7 cellular contexts compared by ENCODE assay signal in the genomic region with DNA sequence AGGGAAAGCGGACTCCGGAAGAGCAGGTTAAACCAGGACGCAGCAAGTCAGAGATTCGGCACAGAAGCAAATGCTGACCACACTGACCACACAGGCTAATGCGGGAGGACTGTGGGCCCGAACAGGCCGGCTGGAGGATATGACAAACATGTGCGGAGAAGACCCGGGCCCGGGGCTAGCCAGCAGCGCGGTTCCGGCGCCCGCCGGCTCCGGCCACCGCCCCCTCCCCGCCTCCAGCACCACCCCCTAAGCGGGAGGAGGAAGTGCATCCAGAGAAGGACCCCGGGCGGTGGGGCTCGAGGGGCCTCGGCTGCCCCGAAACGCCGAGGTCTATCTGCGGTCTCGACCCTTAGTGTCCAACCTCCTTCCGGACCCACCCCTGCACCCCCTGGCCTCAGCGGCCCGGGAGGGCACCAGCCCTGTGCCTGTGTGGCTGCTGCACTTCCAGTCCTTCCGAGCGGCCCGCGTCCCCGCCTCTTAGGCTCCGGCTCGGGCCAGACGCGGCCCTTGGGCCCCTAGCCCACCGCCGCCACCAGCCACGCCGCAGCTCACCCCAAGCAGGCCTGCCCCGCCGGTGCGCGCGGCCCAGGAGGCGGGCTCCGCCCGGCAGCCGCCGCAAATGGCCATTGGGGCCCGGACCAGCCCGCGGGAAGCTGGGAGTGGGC. TPM values are rescaled to one million over a fixed set of nuclear protein-coding genes. Genes with fewer than 3 reads are reported as not detected.
A peak's percentile ranks its signal among the peaks of the same experiment; 100 is the strongest.
DNase-seq lines count a peak whose midpoint lies in the region; ATAC-seq and TF ChIP-seq lines count a peak whose summit lies in the region.

No MANE protein-coding gene starts in this region.

- H3K9me3 Mint-ChIP-seq in activated CD4-positive, alpha-beta T cell treated with anti-CD3 and anti-CD28 coated beads, Interleukin-2, amount 10 ng/mL, durations not matched to agents 7 days and 5 days, result no peaks in the 10 kb centered on the region

- peak; percentile 79 to 81 for ATAC-seq in lower lobe of right lung

- H3K27ac Mint-ChIP-seq in activated CD4-positive, alpha-beta T cell treated with anti-CD3 and anti-CD28 coated beads, Interleukin-2, amount 10 ng/mL, durations not matched to agents 7 days and 5 days, result peak overlapping the region; percentile 99

- H3K4me3 Mint-ChIP-seq in activated CD4-positive, alpha-beta T cell treated with anti-CD3 and anti-CD28 coated beads, Interleukin-2, amount 10 ng/mL, durations not matched to agents 7 days and 5 days, result peak overlapping the region; percentile 99

- peaks cover 14% of the 10 kb centered on the region for H3K4me1 ChIP-seq in lower lobe of right lung

- no peak for TF ChIP-seq CTCF in GM13977 (IDR thresholded peaks at IDR 0.05; ENCODE audit: extremely low read depth, insufficient read depth, missing control alignments)
- no peak for TF ChIP-seq CTCF in lower lobe of right lung (IDR thresholded peaks at IDR 0.05)

- CTCF ChIA-PET in HEK293T (lab: Yijun Ruan, JAX), result no interaction called here
- CTCF ChIA-PET in activated CD4-positive, alpha-beta T cell treated with anti-CD3 and anti-CD28 coated beads, Interleukin-2, amount 10 ng/mL, durations not matched to agents 7 days and 5 days (lab: Charles Lee), result interaction anchor here (0.8 to 1.8 kb wide), 2 partner anchors 9 to 12 kb away, joined by 3 to 5 read pairs; no protein-coding TSS in a partner anchor

- POLR2A ChIA-PET in HEK293T (lab: Yijun Ruan, JAX), result interaction anchor here (0.7 to 2.1 kb wide), 5 partner anchors 31 to 291 kb away, joined by 3 to 10 read pairs (median 3); no protein-coding TSS in a partner anchor
- POLR2A ChIA-PET in activated CD4-positive, alpha-beta T cell treated with anti-CD3 and anti-CD28 coated beads, Interleukin-2, amount 10 ng/mL, durations not matched to agents 7 days and 5 days (lab: Charles Lee), result interaction anchor here (0.9 kb wide), 1 partner anchor 107 kb away, joined by 6 read pairs; no protein-coding TSS in a partner anchor

- H3K27me3 Mint-ChIP-seq in activated CD4-positive, alpha-beta T cell treated with anti-CD3 and anti-CD28 coated beads, Interleukin-2, amount 10 ng/mL, durations not matched to agents 7 days and 5 days, result no peaks in the 10 kb centered on the region

- H3K27ac ChIP-seq in lower lobe of right lung, result peak overlapping the region; percentile 92

- peaks cover 4% of the 10 kb centered on the region for H3K36me3 Mint-ChIP-seq in activated CD4-positive, alpha-beta T cell treated with anti-CD3 and anti-CD28 coated beads, Interleukin-2, amount 10 ng/mL, durations not matched to agents 7 days and 5 days (ENCODE audit: low read depth)

- intact Hi-C loops in lower lobe of right lung (cut with DNase I), result no loop called here

- H3K27me3 ChIP-seq in lower lobe of right lung (ENCODE audit: low read depth), result peaks cover 5% of the 10 kb centered on the region

- DNase-seq in GM13977 (ENCODE audit: low spot score), result peak; percentile 62
- peak; percentile 39 for DNase-seq in HEK293T (ENCODE audit: extremely low spot score)
- peak; percentile 30 for DNase-seq in NCI-H1092 (lab: John Stamatoyannopoulos, UW)
- DNase-seq in activated CD4-positive, alpha-beta T cell treated with anti-CD3 and anti-CD28 coated beads, Interleukin-2, amount 10 ng/mL, durations not matched to agents 7 days and 5 days, result peak; percentile 48
- DNase-seq in ecto neural progenitor cell (ENCODE audit: low spot score), result peak; percentile 86
- peak; percentile 71 for DNase-seq in lower lobe of right lung
- DNase-seq in stimulated activated CD8-positive, alpha-beta memory T cell treated with anti-CD3 and anti-CD28 coated beads, Interleukin-15, amount 100 ng/mL, for 4 hours (ENCODE audit: low read depth in 2 of 2), result peak; percentile 9 to 15

- peak overlapping the region; percentile 96 for H3K4me3 ChIP-seq in lower lobe of right lung

- H3K9me3 ChIP-seq in lower lobe of right lung, result no peaks in the 10 kb centered on the region

- H3K36me3 ChIP-seq in lower lobe of right lung, result no peaks in the 10 kb centered on the region

- in situ Hi-C loops in GM13977 (cut with MboI; ENCODE audit: low pct_unique_long_range_greater_than_20kb, low sequenced_read_pairs, unreplicated experiment), result no loop called here

- H3K4me1 Mint-ChIP-seq in activated CD4-positive, alpha-beta T cell treated with anti-CD3 and anti-CD28 coated beads, Interleukin-2, amount 10 ng/mL, durations not matched to agents 7 days and 5 days, result peaks cover 40% of the 10 kb centered on the region

TF ChIP-seq in HEK293T, 16 proteins besides CTCF, POLR2A, EP300 and RAD21:
- TF ChIP-seq LEF1 (IDR thresholded peaks at IDR 0.05; ENCODE audit: borderline replicate concordance) (peak; percentile 49; the same call in 1 of the 2 replicates), NFRKB (IDR thresholded peaks at IDR 0.05) (no peak), TARDBP (IDR thresholded peaks at IDR 0.05) (no peak), BHLHE40 (IDR thresholded peaks at IDR 0.05; ENCODE audit: borderline replicate concordance) (no peak), HDGF (IDR thresholded peaks at IDR 0.05; ENCODE audit: borderline replicate concordance) (no peak), L3MBTL2 (conservative IDR thresholded peaks at IDR 0.05) (no peak; the same call in 1 of the 2 replicates)

RNA-seq across cellular contexts. Expression of a gene that starts 2.1 kb away (rescaled TPM):
- total RNA-seq in activated CD4-positive, alpha-beta T cell treated with anti-CD3 and anti-CD28 coated beads, Interleukin-2, amount 10 ng/mL, durations not matched to agents 7 days and 5 days, result 10 to 100 TPM; 14.7 to 16.0 TPM
- 3.6 TPM for total RNA-seq in lower lobe of right lung

Comparison
In these comparisons a context has a peak if more than half of its experiments do, and no peak if none do; other contexts are left out.
1. Peak in every context shown above with its lines: DNase-seq, ATAC-seq, H3K4me3 ChIP-seq and H3K27ac ChIP-seq.
2. DNase-seq: peak in every context shown above with its lines; median percentile 86 in ecto neural progenitor cell; 71 in lower lobe of right lung; 62 in GM13977; 48 in activated CD4-positive, alpha-beta T cell treated with anti-CD3 and anti-CD28 coated beads, Interleukin-2, amount 10 ng/mL, durations not matched to agents 7 days and 5 days; 39 in HEK293T; 30 in NCI-H1092; 12 in stimulated activated CD8-positive, alpha-beta memory T cell treated with anti-CD3 and anti-CD28 coated beads, Interleukin-15, amount 100 ng/mL, for 4 hours.